ENCODE assay signal across 8 cellular contexts in genomic region chr4:74098628-74098995, GRCh38. TPM values are rescaled to one million over a fixed set of nuclear protein-coding genes. Genes with fewer than 3 reads are reported as not detected.
A peak's percentile ranks its signal among the peaks of the same experiment; 100 is the strongest.
DNase-seq lines count a peak whose midpoint lies in the region; ATAC-seq and TF ChIP-seq lines count a peak whose summit lies in the region.

No MANE protein-coding gene starts in this region.

- in situ Hi-C loops in GM13977 (cut with MboI; ENCODE audit: low pct_unique_long_range_greater_than_20kb, low sequenced_read_pairs, unreplicated experiment), result no loop called here

- no peak for TF ChIP-seq POLR2A in gastroesophageal sphincter (IDR thresholded peaks at IDR 0.05)

- peak overlapping the region; percentile 62 to 88 (median 70) for H3K4me3 Mint-ChIP-seq in T-cell
- H3K4me3 Mint-ChIP-seq in progenitor cell of endocrine pancreas (ENCODE audit: low read depth), result peak overlapping the region; percentile 88

- no peak overlapping the region for H3K27ac Mint-ChIP-seq in T-cell
- H3K27ac Mint-ChIP-seq in progenitor cell of endocrine pancreas, result no peak overlapping the region

- WGBS in gastroesophageal sphincter (ENCODE audit: low coverage in 1 of 2), 2 donors, result 6 to 12% methylated on average over 5 to 10 of the region's 24 CpGs

- H3K4me1 Mint-ChIP-seq in T-cell (peaks cover 16% of the 10 kb centered on the region in 3 donors), progenitor cell of endocrine pancreas (ENCODE audit: low read depth) (peaks cover 11% of the 10 kb centered on the region)

- no peak for TF ChIP-seq EP300 in gastroesophageal sphincter (IDR thresholded peaks at IDR 0.05)

- ATAC-seq in T-cell (replicated peaks in 1 of 4), result no peak
- ATAC-seq in gastroesophageal sphincter, result no peak
- no peak for ATAC-seq in GM18858 (IDR thresholded peaks at IDR 0.05; ENCODE audit: unreplicated experiment)
- no peak for ATAC-seq in HG03521 (IDR thresholded peaks at IDR 0.05; ENCODE audit: unreplicated experiment)
- ATAC-seq in HG03175 (IDR thresholded peaks at IDR 0.05; ENCODE audit: unreplicated experiment), result no peak

- H3K27me3 ChIP-seq in gastroesophageal sphincter, result no peaks in the 10 kb centered on the region

- POLR2A ChIA-PET in T-cell (lab: Charles Lee), result no interaction called here

- CTCF ChIA-PET in T-cell (lab: Charles Lee), result no interaction called here

- H3K4me3 ChIP-seq in GM08714 (ENCODE audit: low read length) (peak overlapping the region; percentile 32; the same call in 1 of the 2 replicates), gastroesophageal sphincter (peak overlapping the region; percentile 66 to 67)

- TF ChIP-seq CTCF in gastroesophageal sphincter (IDR thresholded peaks at IDR 0.05) (no peak), progenitor cell of endocrine pancreas (IDR thresholded peaks at IDR 0.05; ENCODE audit: unreplicated experiment) (no peak), GM13977 (IDR thresholded peaks at IDR 0.05; ENCODE audit: extremely low read depth, insufficient read depth, missing control alignments) (no peak)

- DNase-seq in T-cell, result no peak
- DNase-seq in progenitor cell of endocrine pancreas (ENCODE audit: low spot score, unreplicated experiment), result no peak
- DNase-seq in GM13977 (ENCODE audit: low spot score), result no peak

- peaks cover 0 to 24% (median 0%) of the 10 kb centered on the region in 3 donors for H3K4me1 ChIP-seq in gastroesophageal sphincter

- H3K36me3 Mint-ChIP-seq in T-cell (no peaks in the 10 kb centered on the region), progenitor cell of endocrine pancreas (ENCODE audit: insufficient read depth) (no peaks in the 10 kb centered on the region)

- no peaks in the 10 kb centered on the region for H3K36me3 ChIP-seq in gastroesophageal sphincter

- H3K9me3 Mint-ChIP-seq in T-cell, result no peaks in the 10 kb centered on the region
- no peaks in the 10 kb centered on the region for H3K9me3 Mint-ChIP-seq in progenitor cell of endocrine pancreas (ENCODE audit: low read depth)

- H3K9me3 ChIP-seq in gastroesophageal sphincter, result no peaks in the 10 kb centered on the region

- H3K27me3 Mint-ChIP-seq in T-cell (peaks cover 52 to 58% of the 10 kb centered on the region in 2 donors), progenitor cell of endocrine pancreas (peaks cover 32% of the 10 kb centered on the region)

- peak overlapping the region in 3 of 4 donors; percentile 75 to 86 (median 82) for H3K27ac ChIP-seq in gastroesophageal sphincter

RNA-seq across cellular contexts. Expression of gene CXCL2, which starts 0.4 kb away (rescaled TPM):
- total RNA-seq in T-cell, result under 1 TPM; 0.20 to 0.60 (median 0.30) TPM
- total RNA-seq in gastroesophageal sphincter, result 10 to 100 TPM in 1 of 4 donors, 1 to 10 TPM in 3; 2.5 to 22.8 (median 5.9) TPM
- 0.50 and 0.78 TPM in 2 replicates for total RNA-seq in progenitor cell of endocrine pancreas

RNA-seq across cellular contexts. Expression of gene MTHFD2L, which starts 59.3 kb away (rescaled TPM):
- total RNA-seq in T-cell, result 1 to 10 TPM; 7.2 to 9.8 (median 7.9) TPM
- 10 to 100 TPM; 12.4 to 29.0 (median 23.4) TPM for total RNA-seq in gastroesophageal sphincter
- total RNA-seq in progenitor cell of endocrine pancreas, result 21.1 and 23.3 TPM in 2 replicates
